ENCODE assay signal across 8 cellular contexts in the genomic region with DNA sequence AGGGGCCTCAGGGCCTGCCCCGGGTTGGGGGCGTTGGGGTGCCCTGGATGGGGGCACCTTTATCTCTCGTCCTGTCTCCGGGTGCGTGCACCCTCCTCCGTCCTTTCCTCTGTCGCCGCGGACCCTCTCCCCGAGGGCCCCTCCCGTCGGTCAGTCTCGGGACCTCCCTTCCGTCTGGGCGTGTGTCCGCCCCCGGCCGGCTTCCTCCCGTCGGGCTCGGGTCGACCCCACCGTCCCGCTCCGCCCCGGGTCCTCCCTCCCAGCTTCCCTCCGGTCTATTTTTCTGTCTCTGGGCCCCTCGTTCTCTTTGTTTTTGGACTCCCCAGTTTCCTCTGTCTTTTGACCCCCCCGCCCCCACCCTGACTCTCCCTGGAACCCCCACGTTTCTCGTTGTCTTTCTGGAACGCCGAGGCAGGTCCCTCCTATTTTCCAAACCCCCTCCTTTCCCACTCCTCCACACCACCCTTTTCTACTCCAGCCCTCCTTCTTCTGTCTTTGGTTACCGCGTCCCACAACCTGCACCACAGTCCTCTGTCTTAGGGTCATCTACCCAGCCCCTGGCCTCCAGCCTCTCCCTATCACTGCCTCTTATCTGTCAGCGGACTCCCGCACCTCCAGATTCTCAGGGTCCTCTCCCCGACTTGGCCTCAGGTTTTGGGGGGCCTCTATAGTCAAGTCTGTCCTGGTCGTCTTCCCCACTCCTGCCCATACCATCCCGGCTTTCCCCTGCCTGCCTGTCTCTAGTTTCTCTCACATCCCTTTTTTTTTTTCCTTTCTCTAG. TPM values are rescaled to one million over a fixed set of nuclear protein-coding genes. Genes with fewer than 3 reads are reported as not detected.
A peak's percentile ranks its signal among the peaks of the same experiment; 100 is the strongest.
DNase-seq lines count a peak whose midpoint lies in the region; ATAC-seq and TF ChIP-seq lines count a peak whose summit lies in the region.

No MANE protein-coding gene starts in this region.

- H3K27me3 ChIP-seq in IMR-90 (ENCODE audit: control insufficient read depth, insufficient read depth, low read length) (no peaks in the 10 kb centered on the region), adrenal gland (no peaks in the 10 kb centered on the region), iPS DF 6.9 (ENCODE audit: control insufficient read depth, insufficient read depth, low read length) (no peaks in the 10 kb centered on the region)

- no peaks in the 10 kb centered on the region for H3K9me3 ChIP-seq in IMR-90 (ENCODE audit: control insufficient read depth, insufficient read depth, low read length)
- no peaks in the 10 kb centered on the region for H3K9me3 ChIP-seq in adrenal gland (replicated peaks in 1 of 3)
- no peaks in the 10 kb centered on the region for H3K9me3 ChIP-seq in iPS DF 6.9 (ENCODE audit: control insufficient read depth, insufficient read depth, low read length)

- H2AK5ac ChIP-seq in IMR-90 (ENCODE audit: low read depth, low read length), result peak overlapping the region; percentile 75

- H3K27ac ChIP-seq in IMR-90 (ENCODE audit: insufficient read depth, low read length) (peak overlapping the region; percentile 95), adrenal gland (peak overlapping the region; percentile 20 to 94 (median 89)), iPS DF 6.9 (ENCODE audit: low read length) (no peak overlapping the region), skin epidermis (peak overlapping the region; percentile 78 to 99 (median 97))

- peak overlapping the region; percentile 72 for H3K23ac ChIP-seq in IMR-90 (ENCODE audit: low read depth, low read length)

- peaks cover 50% of the 10 kb centered on the region for H4K20me1 ChIP-seq in IMR-90 (ENCODE audit: insufficient read depth, low read length)

- POLR2A ChIA-PET in IMR-90 (lab: Charles Lee; ENCODE audit: unreplicated experiment), result interaction anchor here (0.6 kb wide), 1 partner anchor 45 kb away, joined by 6 read pairs; no protein-coding TSS in a partner anchor

- WGBS in IMR-90 (ENCODE audit: extremely low coverage in 2 of 2, insufficient read length in 1 of 2), 2 experiments, result 1% methylated on average over 25 of the region's 40 CpGs; no CpG with 5 or more reads in 1 of the 2 experiments
- WGBS in adrenal gland, 4 donors, result 1% methylated on average over 28 to 40 of the region's 40 CpGs
- no CpG with 5 or more reads among the region's 40 CpGs for WGBS in iPS DF 6.9 (ENCODE audit: insufficient coverage, insufficient read length)

- H3K36me3 ChIP-seq in IMR-90 (ENCODE audit: control insufficient read depth, insufficient read depth, low read length) (peaks cover 35% of the 10 kb centered on the region), adrenal gland (replicated peaks in 1 of 2) (peaks cover 0 to 10% of the 10 kb centered on the region in 2 donors), iPS DF 6.9 (ENCODE audit: control insufficient read depth, insufficient read depth, low read length) (peaks cover 17% of the 10 kb centered on the region)

- no peak overlapping the region for H2BK20ac ChIP-seq in IMR-90 (ENCODE audit: low read depth, low read length)

- H2AK9ac ChIP-seq in IMR-90 (replicated peaks; ENCODE audit: low read depth, low read length, poor library complexity), result peak overlapping the region; percentile 99

- ATAC-seq in IMR-90 (ENCODE audit: low read depth) (peak; percentile 9), GM19328 (IDR thresholded peaks at IDR 0.05; ENCODE audit: unreplicated experiment) (no peak)

- peak overlapping the region; percentile 37 for H4K5ac ChIP-seq in IMR-90 (ENCODE audit: low read depth, low read length)

- peak overlapping the region; percentile 82 for H2BK5ac ChIP-seq in IMR-90 (ENCODE audit: low read depth, low read length, poor library complexity, severe bottlenecking)

- no TSS peak for BruUV-seq in IMR-90 (replicated peaks; lab: Mats Ljungman, UMichigan)

- CTCF ChIA-PET in IMR-90 (lab: Yijun Ruan, JAX), result interaction anchor here (1.0 kb wide), 1 partner anchor 564 kb away, joined by 4 read pairs; a partner anchor contains a TSS

- H3K4me3 ChIP-seq in IMR-90 (ENCODE audit: insufficient read depth, low read depth, low read length), result peak overlapping the region; percentile 96
- H3K4me3 ChIP-seq in adrenal gland, result peak overlapping the region in 3 of 4 donors; percentile 53 to 96 (median 87)
- peak overlapping the region; percentile 89 for H3K4me3 ChIP-seq in iPS DF 6.9 (ENCODE audit: low read length)
- H3K4me3 ChIP-seq in skin epidermis, result peak overlapping the region; percentile 69 to 97 (median 93)

- intact Hi-C loops in IMR-90 (cut with micrococcal nuclease), result loop anchor here (5.0 kb wide), 2 partner anchors 47 to 82 kb away; a partner anchor contains a TSS
- intact Hi-C loops in adrenal gland (cut with DNase I), result loop anchor here in 1 of 2 donors (5.0 kb wide), 1 partner anchor 137 kb away; no protein-coding TSS in a partner anchor

- H3K18ac ChIP-seq in IMR-90 (ENCODE audit: low read depth, low read length), result peak overlapping the region; percentile 81; the same call in 1 of the 2 replicates

- TF ChIP-seq POLR2A in IMR-90 (IDR thresholded peaks at IDR 0.05; ENCODE audit: low read depth, low read length) (peak; percentile 18; the same call in 1 of the 2 replicates), adrenal gland (IDR thresholded peaks at IDR 0.05) (no peak)

- peaks cover 34% of the 10 kb centered on the region for H3K9me1 ChIP-seq in IMR-90 (ENCODE audit: insufficient read depth, low read length)

- H3K4me2 ChIP-seq in IMR-90 (ENCODE audit: low read depth, low read length), result peak overlapping the region; percentile 85

- in situ Hi-C loops in IMR-90 (cut with MboI; ENCODE audit: low sequenced_read_pairs), result no loop called here

- H3K79me1 ChIP-seq in IMR-90 (ENCODE audit: low read depth in 1 of 2, low read length in 2 of 2), result peaks cover 4 to 59% of the 10 kb centered on the region in 2 experiments; a peak in 3 of 4 replicates

- no peak for TF ChIP-seq RAD21 in IMR-90 (IDR thresholded peaks at IDR 0.05; ENCODE audit: low read length)

- H2AFZ ChIP-seq in IMR-90 (replicated peaks; ENCODE audit: low read length, poor library complexity), result peak overlapping the region; percentile 84

- H3K4me1 ChIP-seq in IMR-90 (ENCODE audit: control insufficient read depth, insufficient read depth, low read length) (peaks cover 33% of the 10 kb centered on the region), adrenal gland (replicated peaks in 1 of 2) (peaks cover 45 to 58% of the 10 kb centered on the region in 2 donors), iPS DF 6.9 (ENCODE audit: control insufficient read depth, insufficient read depth, low read length) (peaks cover 7% of the 10 kb centered on the region)

- H4K8ac ChIP-seq in IMR-90 (ENCODE audit: low read depth in 2 of 2, low read length in 2 of 2), result peak overlapping the region; percentile 66 to 71; a peak in 3 of 4 replicates

- peak overlapping the region; percentile 96 for H3K9ac ChIP-seq in IMR-90 (ENCODE audit: low read depth, low read length)

- peak; percentile 50 for DNase-seq in EH (ENCODE audit: low read depth)
- no peak for DNase-seq in IMR-90
- DNase-seq in adrenal gland, result peak in 5 of 7 donors; percentile 50 to 71 (median 66)
- no peak for DNase-seq in iPS DF 6.9 (ENCODE audit: low read depth, low spot score)
- DNase-seq in HCEC 1CT, result no peak
- no peak for DNase-seq in NCI-H187 treated with DMSO at 0.1 percent for 48 hours (lab: John Stamatoyannopoulos, UW)

- H4K91ac ChIP-seq in IMR-90 (ENCODE audit: insufficient read depth, low read depth, low read length), result peak overlapping the region; percentile 50

- peak overlapping the region; percentile 27; the same call in 1 of the 2 replicates for H2BK120ac ChIP-seq in IMR-90 (ENCODE audit: low read depth, low read length)

- H2BK15ac ChIP-seq in IMR-90 (ENCODE audit: low read depth, low read length), result no peak overlapping the region

- peak overlapping the region; percentile 89 for H3K14ac ChIP-seq in IMR-90 (replicated peaks; ENCODE audit: low read depth, low read length)

- no peak for TF ChIP-seq CTCF in IMR-90 (conservative IDR thresholded peaks at IDR 0.05; ENCODE audit: low read depth, low read length)
- TF ChIP-seq CTCF in adrenal gland (IDR thresholded peaks at IDR 0.05), result no peak

- peak overlapping the region; percentile 63 for H3K4ac ChIP-seq in IMR-90 (ENCODE audit: low read depth, low read length)

- dilution Hi-C loops in IMR-90 (cut with HindIII; ENCODE audit: low sequenced_read_pairs, unreplicated experiment), result no loop called here

- H3K56ac ChIP-seq in IMR-90 (ENCODE audit: extremely low read depth, insufficient read depth, low read length), result peak overlapping the region; percentile 78

RNA-seq across cellular contexts. Expression of a gene that starts 0.8 kb away (rescaled TPM):
- total RNA-seq in IMR-90 (2012; rRNA removed) (50.5 and 54.1 TPM in 2 replicates), adrenal gland (100 to 1,000 TPM in 5 of 8 donors, 10 to 100 TPM in 3; 79.2 to 116 (median 104) TPM)
- polyA plus RNA-seq in IMR-90 (2012; rRNA removed) (60.2 and 62.7 TPM in 2 replicates), adrenal gland (100 to 1,000 TPM in 1 of 3 donors, 10 to 100 TPM in 2; 53.1 to 122 (median 98.7) TPM)
- 39.4 and 78.4 TPM in 2 replicates for polyA plus RNA-seq in IMR-90 (2012; cell fraction: cytosol; rRNA removed)
- 64.4 and 149 TPM in 2 replicates for polyA plus RNA-seq in IMR-90 (2012; cell fraction: nucleus; rRNA removed; ENCODE audit: low replicate concordance)

RNA-seq across cellular contexts. Expression of a gene that starts 21.7 kb away (rescaled TPM):
- 7.9 and 8.3 TPM in 2 replicates for total RNA-seq in IMR-90 (2012; rRNA removed)
- 21.4 and 25.9 TPM in 2 replicates for polyA plus RNA-seq in IMR-90 (2012; rRNA removed)
- 49.0 and 50.2 TPM in 2 replicates for polyA plus RNA-seq in IMR-90 (2012; cell fraction: cytosol; rRNA removed)
- polyA plus RNA-seq in IMR-90 (2012; cell fraction: nucleus; rRNA removed; ENCODE audit: low replicate concordance), result 34.1 and 62.8 TPM in 2 replicates
- 100 to 1,000 TPM in 1 of 8 donors, 10 to 100 TPM in 7; 41.4 to 105 (median 68.2) TPM for total RNA-seq in adrenal gland
- 100 to 1,000 TPM in 1 of 3 donors, 10 to 100 TPM in 2; 25.8 to 135 (median 97.5) TPM for polyA plus RNA-seq in adrenal gland

RNA-seq across cellular contexts. Expression of a gene that starts 24.4 kb away (rescaled TPM):
- not detected in 2 replicates for total RNA-seq in IMR-90 (2012; rRNA removed)
- 0.44 TPM in 1 of 2 replicates, not detected in the other for polyA plus RNA-seq in IMR-90 (2012; rRNA removed)
- polyA plus RNA-seq in IMR-90 (2012; cell fraction: cytosol; rRNA removed), result 0.24 and 1.6 TPM in 2 replicates
- polyA plus RNA-seq in IMR-90 (2012; cell fraction: nucleus; rRNA removed; ENCODE audit: low replicate concordance), result 0.64 TPM in 1 of 2 replicates, not detected in the other
- 1 to 10 TPM in 2 of 8 donors, under 1 TPM in 1, not detected in 5; 0.74 to 9.2 (median 1.0) TPM for total RNA-seq in adrenal gland
- 1 to 10 TPM in 2 of 3 donors, not detected in 1; 8.3 to 8.7 TPM for polyA plus RNA-seq in adrenal gland

RNA-seq across cellular contexts. Expression of a gene that starts 48.7 kb away (rescaled TPM):
- total RNA-seq in IMR-90 (2012; rRNA removed) (28.3 and 30.3 TPM in 2 replicates), adrenal gland (10 to 100 TPM; 18.5 to 91.3 (median 57.3) TPM)
- polyA plus RNA-seq in IMR-90 (2012; rRNA removed) (81.3 and 158 TPM in 2 replicates), adrenal gland (100 to 1,000 TPM in 2 of 3 donors, 10 to 100 TPM in 1; 92.1 to 176 (median 164) TPM)
- polyA plus RNA-seq in IMR-90 (2012; cell fraction: cytosol; rRNA removed), result 89.7 and 101 TPM in 2 replicates
- 76.5 and 101 TPM in 2 replicates for polyA plus RNA-seq in IMR-90 (2012; cell fraction: nucleus; rRNA removed; ENCODE audit: low replicate concordance)

RNA-seq across cellular contexts. Expression of a gene that starts 49.5 kb away (rescaled TPM):
- total RNA-seq in IMR-90 (2012; rRNA removed) (0.28 and 0.54 TPM in 2 replicates), adrenal gland (10 to 100 TPM in 5 of 8 donors, 1 to 10 TPM in 3; 5.9 to 17.5 (median 12.2) TPM)
- polyA plus RNA-seq in IMR-90 (2012; rRNA removed) (4.9 and 5.4 TPM in 2 replicates), adrenal gland (10 to 100 TPM in 2 of 3 donors, 1 to 10 TPM in 1; 7.9 to 28.0 (median 18.6) TPM)
- polyA plus RNA-seq in IMR-90 (2012; cell fraction: cytosol; rRNA removed), result 4.2 and 5.8 TPM in 2 replicates
- polyA plus RNA-seq in IMR-90 (2012; cell fraction: nucleus; rRNA removed; ENCODE audit: low replicate concordance), result 6.8 and 12.2 TPM in 2 replicates

Comparison
In these comparisons a context has a peak if more than half of its experiments do, and no peak if none do; other contexts are left out.
1. DNase-seq: peak in EH (single experiment) and adrenal gland (5 of 7); none in IMR-90 (single experiment), iPS DF 6.9 (single experiment), HCEC 1CT (single experiment) and NCI-H187 treated with DMSO at 0.1 percent for 48 hours (single experiment).
2. Peak in every context shown above with its lines, with median percentiles within 50 percentile points of each other: H3K4me3 ChIP-seq.